Comparison of ENCODE assay signal across 18 cellular contexts in the genomic region with DNA sequence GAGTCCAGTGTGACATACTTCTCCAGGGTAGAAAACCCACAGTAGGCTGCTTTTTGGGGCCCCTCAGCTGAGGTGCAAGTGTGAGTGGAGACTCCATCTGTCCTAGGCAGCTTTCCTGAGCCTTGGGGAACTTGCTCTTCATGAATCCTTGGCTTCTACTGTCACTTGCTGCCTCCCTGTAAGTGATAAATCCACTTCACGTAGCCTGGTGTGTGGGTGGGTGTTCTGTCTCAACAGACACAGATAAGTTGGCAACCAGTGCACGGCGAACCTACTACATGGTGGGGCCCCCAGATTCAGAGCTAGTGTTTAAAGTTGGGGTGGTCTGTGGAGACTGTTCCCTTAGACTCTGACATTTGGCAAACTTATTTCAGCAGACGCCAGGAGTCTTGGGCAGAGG.
A peak's percentile ranks its signal among the peaks of the same experiment; 100 is the strongest.
DNase-seq lines count a peak whose midpoint lies in the region; ATAC-seq and TF ChIP-seq lines count a peak whose summit lies in the region.
"Had no signal": no experiment of that assay in that cellular context is flagged by ENCODE, and none has a peak within 500 bp of the region (broad histone marks: within the 10 kb centered on the region; RNA-seq: fewer than 3 reads in every experiment).

No MANE protein-coding gene starts in this region.

- peaks cover 3% of the 10 kb centered on the region for H3K27me3 Mint-ChIP-seq in activated CD8-positive, alpha-beta T cell treated with anti-CD3 and anti-CD28 coated beads, Interleukin-2, amount 10 ng/mL, durations not matched to agents 7 days and 5 days (ENCODE audit: low read depth)

- CTCF ChIA-PET in PC-9 (lab: Charles Lee): no interaction called here
- CTCF ChIA-PET in activated CD8-positive, alpha-beta T cell treated with anti-CD3 and anti-CD28 coated beads, Interleukin-2, amount 10 ng/mL, durations not matched to agents 7 days and 5 days (lab: Charles Lee): no interaction called here

- no peaks in the 10 kb centered on the region for H4K20me1 ChIP-seq in PC-9 (ENCODE audit: insufficient read depth)

- no peaks in the 10 kb centered on the region for H3K79me2 ChIP-seq in PC-9 (ENCODE audit: low read depth)

- peak; percentile 32 for DNase-seq in Ammon's horn (ENCODE audit: low spot score)
- peak; percentile 89 for DNase-seq in esophagus muscularis mucosa (ENCODE audit: extremely low spot score)
- no peak for DNase-seq in sciatic nerve (ENCODE audit: low spot score)
- no peak for DNase-seq in aorta
- DNase-seq in PC-9: no peak
- no peak for DNase-seq in ureter (ENCODE audit: low spot score)
- no peak for DNase-seq in activated CD8-positive, alpha-beta T cell treated with anti-CD3 and anti-CD28 coated beads, Interleukin-2, amount 10 ng/mL, durations not matched to agents 7 days and 5 days
- DNase-seq: 8988T; ACHN; C1 segment of cervical spinal cord; CD4-positive, alpha-beta memory T cell; DMS79; HCEC 1CT; HFFc6 had no signal

- H3K27me3 ChIP-seq in esophagus muscularis mucosa (no peaks in the 10 kb centered on the region), aorta (ENCODE audit: control insufficient read depth in 1 of 2, insufficient read depth in 2 of 2, low read length in 1 of 2) (no peaks in the 10 kb centered on the region), PC-9 (ENCODE audit: insufficient read depth, low read depth) (peaks cover 9% of the 10 kb centered on the region; the same call in 1 of the 2 replicates)

- H3K36me3 Mint-ChIP-seq in activated CD8-positive, alpha-beta T cell treated with anti-CD3 and anti-CD28 coated beads, Interleukin-2, amount 10 ng/mL, durations not matched to agents 7 days and 5 days (ENCODE audit: low read depth): no peaks in the 10 kb centered on the region
- H3K36me3 Mint-ChIP-seq: CD4-positive, alpha-beta memory T cell; IgD-negative memory B cell had no signal

- BruUV-seq in PC-9 (replicated peaks; lab: Mats Ljungman, UMichigan): no TSS peak

- H3K4me3 ChIP-seq in esophagus muscularis mucosa (no peak overlapping the region), aorta (ENCODE audit: low read length in 2 of 2) (no peak overlapping the region), PC-9 (no peak overlapping the region)
- H3K4me3 ChIP-seq: GM12878 had no signal

- no peak for TF ChIP-seq POLR2A in esophagus muscularis mucosa (IDR thresholded peaks at IDR 0.05; ENCODE audit: low read depth)

- whole genome bisulfite sequencing in esophagus muscularis mucosa: 64% methylated on average over 4 of the region's 4 CpGs
- 38 to 41% methylated on average over 4 of the region's 4 CpGs for WGBS in aorta, 2 donors

- no peaks in the 10 kb centered on the region for H3F3A ChIP-seq in PC-9 (ENCODE audit: insufficient read depth, low read depth)

- POLR2A ChIA-PET in PC-9 (lab: Charles Lee; ENCODE audit: unreplicated experiment): no interaction called here
- POLR2A ChIA-PET in activated CD8-positive, alpha-beta T cell treated with anti-CD3 and anti-CD28 coated beads, Interleukin-2, amount 10 ng/mL, durations not matched to agents 7 days and 5 days (lab: Charles Lee): no interaction called here

- no peak overlapping the region for H3K4me2 ChIP-seq in PC-9
- H3K4me2 ChIP-seq: KMS-11 had no signal

- no peaks in the 10 kb centered on the region for H3K9me3 Mint-ChIP-seq in activated CD8-positive, alpha-beta T cell treated with anti-CD3 and anti-CD28 coated beads, Interleukin-2, amount 10 ng/mL, durations not matched to agents 7 days and 5 days (ENCODE audit: insufficient read depth)
- H3K9me3 Mint-ChIP-seq: CD4-positive, alpha-beta memory T cell; HFFc6; IgD-negative memory B cell had no signal

- H3K9me2 ChIP-seq in PC-9 (ENCODE audit: insufficient read depth): no peaks in the 10 kb centered on the region

- no peak overlapping the region for H3K27ac Mint-ChIP-seq in activated CD8-positive, alpha-beta T cell treated with anti-CD3 and anti-CD28 coated beads, Interleukin-2, amount 10 ng/mL, durations not matched to agents 7 days and 5 days
- H3K27ac Mint-ChIP-seq: B cell; CD4-positive, alpha-beta memory T cell; HFFc6; IgD-negative memory B cell had no signal

- peak overlapping the region in 1 of 4 donors; percentile 16 for H3K27ac ChIP-seq in esophagus muscularis mucosa (replicated peaks in 1 of 4)
- H3K27ac ChIP-seq in aorta (ENCODE audit: low read depth in 1 of 2, low read length in 2 of 2): peak overlapping the region; percentile 9 to 96
- H3K27ac ChIP-seq in PC-9: no peak overlapping the region
- H3K27ac ChIP-seq: KMS-11 had no signal

- no peak overlapping the region for H2AFZ ChIP-seq in PC-9

- intact Hi-C loops in esophagus muscularis mucosa (cut with DNase I) (no loop called here), sciatic nerve (cut with DNase I) (no loop called here), aorta (cut with DNase I) (no loop called here), PC-9 (cut with micrococcal nuclease; ENCODE audit: unreplicated experiment) (no loop called here)

- H3K4me1 Mint-ChIP-seq in activated CD8-positive, alpha-beta T cell treated with anti-CD3 and anti-CD28 coated beads, Interleukin-2, amount 10 ng/mL, durations not matched to agents 7 days and 5 days (ENCODE audit: low read depth): no peaks in the 10 kb centered on the region
- H3K4me1 Mint-ChIP-seq: B cell; CD4-positive, alpha-beta memory T cell; IgD-negative memory B cell had no signal

- H3K4me1 ChIP-seq in esophagus muscularis mucosa (peaks cover 2 to 33% (median 27%) of the 10 kb centered on the region in 4 donors), aorta (ENCODE audit: control insufficient read depth in 1 of 2, insufficient read depth in 2 of 2, low read length in 2 of 2) (peaks cover 8 to 17% of the 10 kb centered on the region in 2 donors), PC-9 (replicated peaks; ENCODE audit: insufficient read depth) (no peaks in the 10 kb centered on the region)

- ATAC-seq in sciatic nerve (peak; percentile 16), aorta (ENCODE audit: low FRiP score) (no peak)
- ATAC-seq in activated CD8-positive, alpha-beta T cell treated with anti-CD3 and anti-CD28 coated beads, Interleukin-2, amount 10 ng/mL, durations not matched to agents 7 days and 5 days: no peak
- ATAC-seq: GM12878 had no signal

- no peaks in the 10 kb centered on the region for H3K9me3 ChIP-seq in esophagus muscularis mucosa
- H3K9me3 ChIP-seq in aorta (ENCODE audit: control insufficient read depth, low read length): no peaks in the 10 kb centered on the region
- H3K9me3 ChIP-seq in PC-9 (ENCODE audit: insufficient read depth, low read depth): no peaks in the 10 kb centered on the region

- no peak for TF ChIP-seq EP300 in esophagus muscularis mucosa (IDR thresholded peaks at IDR 0.05)

- no peak overlapping the region for H3K4me3 Mint-ChIP-seq in activated CD8-positive, alpha-beta T cell treated with anti-CD3 and anti-CD28 coated beads, Interleukin-2, amount 10 ng/mL, durations not matched to agents 7 days and 5 days
- H3K4me3 Mint-ChIP-seq: B cell; CD4-positive, alpha-beta memory T cell; HFFc6; IgD-negative memory B cell had no signal

- TF ChIP-seq CTCF in esophagus muscularis mucosa (IDR thresholded peaks at IDR 0.05) (no peak), PC-9 (conservative IDR thresholded peaks at IDR 0.05) (no peak)

- H3K36me3 ChIP-seq in esophagus muscularis mucosa (no peaks in the 10 kb centered on the region), aorta (ENCODE audit: control insufficient read depth in 1 of 2, insufficient read depth in 2 of 2, low read length in 1 of 2) (no peaks in the 10 kb centered on the region), PC-9 (ENCODE audit: low read depth) (no peaks in the 10 kb centered on the region)

Comparison
In these comparisons a context has a peak if more than half of its experiments do, and no peak if none do; other contexts are left out.
1. DNase-seq: peak in Ammon's horn (single experiment) and esophagus muscularis mucosa (single experiment); none in sciatic nerve (single experiment), aorta (0 of 2), PC-9 (0 of 2), ureter (single experiment) and activated CD8-positive, alpha-beta T cell treated with anti-CD3 and anti-CD28 coated beads, Interleukin-2, amount 10 ng/mL, durations not matched to agents 7 days and 5 days (single experiment).